19 cellular contexts compared by ENCODE assay signal in genomic region chr2:23301151-23301550, GRCh38.
DNase-seq lines count a peak whose midpoint lies in the region; ATAC-seq and TF ChIP-seq lines count a peak whose summit lies in the region.
"Had no signal": no experiment of that assay in that cellular context is flagged by ENCODE, and none has a peak within 500 bp of the region (broad histone marks: within the 10 kb centered on the region; RNA-seq: fewer than 3 reads in every experiment).

No MANE protein-coding gene starts in this region.

- no peak for TF ChIP-seq CTCF in HFFc6 (IDR thresholded peaks at IDR 0.05)
- no peak for TF ChIP-seq CTCF in choroid plexus epithelial cell (conservative IDR thresholded peaks at IDR 0.05; ENCODE audit: low read depth, low read length)
- TF ChIP-seq CTCF in left ventricle myocardium inferior (IDR thresholded peaks at IDR 0.05; ENCODE audit: borderline replicate concordance), result no peak

- H4K91ac ChIP-seq in mesenchymal stem cell (ENCODE audit: low read length), result no peak overlapping the region

- no peak overlapping the region for H2BK15ac ChIP-seq in mesenchymal stem cell (ENCODE audit: low read depth, poor library complexity, severe bottlenecking)

- intact Hi-C loops in left ventricle myocardium inferior (cut with micrococcal nuclease), result no loop called here

- no peak overlapping the region for H3K14ac ChIP-seq in mesenchymal stem cell (ENCODE audit: low read length in 2 of 2)

- H3K4me2 ChIP-seq in mesenchymal stem cell (ENCODE audit: low read length, poor library complexity, severe bottlenecking), result no peak overlapping the region

- H3K23ac ChIP-seq in mesenchymal stem cell (ENCODE audit: low read length in 2 of 2), result no peak overlapping the region

- H3K4me1 ChIP-seq in mesenchymal stem cell (ENCODE audit: control insufficient read depth, insufficient read depth, low read depth, low read length), result no peaks in the 10 kb centered on the region
- H3K4me1 ChIP-seq in left ventricle myocardium inferior, result no peaks in the 10 kb centered on the region
- H3K4me1 ChIP-seq: BE2C, Peyer's patch had no signal

- H3K4ac ChIP-seq in mesenchymal stem cell (ENCODE audit: low read depth in 1 of 2, low read length in 2 of 2), result no peak overlapping the region

- H3K4me3 ChIP-seq in choroid plexus epithelial cell (ENCODE audit: low read depth, low read length) (no peak overlapping the region), mesenchymal stem cell (ENCODE audit: insufficient read depth in 1 of 2, low read depth in 1 of 2, low read length in 2 of 2) (no peak overlapping the region), left ventricle myocardium inferior (no peak overlapping the region)
- H3K4me3 ChIP-seq: GM12878, Peyer's patch had no signal

- H3K9me3 ChIP-seq in mesenchymal stem cell (ENCODE audit: control insufficient read depth, low read length), result no peaks in the 10 kb centered on the region
- no peaks in the 10 kb centered on the region for H3K9me3 ChIP-seq in T-helper 17 cell (ENCODE audit: control insufficient read depth, low read length, poor library complexity, severe bottlenecking)
- no peaks in the 10 kb centered on the region for H3K9me3 ChIP-seq in left ventricle myocardium inferior (replicated peaks)
- H3K9me3 ChIP-seq: BE2C, Peyer's patch had no signal

- H3K27me3 ChIP-seq in mesenchymal stem cell (ENCODE audit: control insufficient read depth in 1 of 2, insufficient read depth in 1 of 2, low read length in 2 of 2) (peaks cover 5 to 10% of the 10 kb centered on the region in 2 experiments), left ventricle myocardium inferior (ENCODE audit: low read depth) (peaks cover 42% of the 10 kb centered on the region)
- H3K27me3 ChIP-seq: BE2C, Peyer's patch had no signal

- H2AK5ac ChIP-seq in mesenchymal stem cell (ENCODE audit: low read length, severe bottlenecking), result no peak overlapping the region

- H3K4me3 Mint-ChIP-seq in HFFc6 (no peak overlapping the region), T-helper 17 cell (no peak overlapping the region)
- H3K4me3 Mint-ChIP-seq: H9 had no signal

- no peaks in the 10 kb centered on the region for H3K36me3 Mint-ChIP-seq in HFFc6 (ENCODE audit: low read depth)
- H3K36me3 Mint-ChIP-seq in T-helper 17 cell (ENCODE audit: low read depth), result no peaks in the 10 kb centered on the region

- DNase-seq in HFFc6, result peak; percentile 17
- peak; percentile 53 for DNase-seq in choroid plexus epithelial cell (ENCODE audit: low read depth)
- peak; percentile 23 for DNase-seq in mesenchymal stem cell
- DNase-seq in T-helper 17 cell, result no peak
- DNase-seq in left ventricle myocardium inferior, result no peak
- DNase-seq: BE2C, DMS53, H9, KG1, NCI-H1092 treated with DMSO at 0.1 percent for 48 hours, NCI-H146, NCI-H2029, NCI-H345, NCI-H524, Peyer's patch had no signal

- no peak overlapping the region for H2BK12ac ChIP-seq in mesenchymal stem cell (ENCODE audit: low read length in 2 of 2)

- no peak overlapping the region for H2AFZ ChIP-seq in mesenchymal stem cell (ENCODE audit: low read depth, low read length)

- no peak overlapping the region for H3K27ac Mint-ChIP-seq in HFFc6
- H3K27ac Mint-ChIP-seq in T-helper 17 cell, result no peak overlapping the region
- H3K27ac Mint-ChIP-seq: H9 had no signal

- no peak overlapping the region for H3K9ac ChIP-seq in mesenchymal stem cell (ENCODE audit: low read length)

- peaks cover 7% of the 10 kb centered on the region; the same call in 1 of the 2 replicates for H3K4me1 Mint-ChIP-seq in HFFc6 (ENCODE audit: low read depth)
- peaks cover 4% of the 10 kb centered on the region for H3K4me1 Mint-ChIP-seq in T-helper 17 cell

- ATAC-seq in T-helper 17 cell, result no peak
- ATAC-seq in GM19023 (IDR thresholded peaks at IDR 0.05; ENCODE audit: unreplicated experiment), result no peak
- ATAC-seq in HG03469 (IDR thresholded peaks at IDR 0.05; ENCODE audit: unreplicated experiment), result no peak
- ATAC-seq: GM12878, SK-N-SH treated with all-trans-retinoic acid at 6 μM for 48 hours had no signal

- no peak overlapping the region for H3K18ac ChIP-seq in mesenchymal stem cell (ENCODE audit: low read depth in 1 of 2, low read length in 2 of 2)

- H3K27me3 Mint-ChIP-seq in HFFc6 (ENCODE audit: insufficient read depth) (peaks cover 8% of the 10 kb centered on the region), T-helper 17 cell (peaks cover 34% of the 10 kb centered on the region)

- H4K8ac ChIP-seq in mesenchymal stem cell (ENCODE audit: low read length), result no peak overlapping the region

- H3K36me3 ChIP-seq in mesenchymal stem cell (ENCODE audit: control insufficient read depth in 1 of 2, insufficient read depth in 2 of 2, low read depth in 1 of 2, low read length in 2 of 2) (no peaks in the 10 kb centered on the region), left ventricle myocardium inferior (no peaks in the 10 kb centered on the region)
- H3K36me3 ChIP-seq: BE2C, Peyer's patch had no signal

- no peak overlapping the region for H3K27ac ChIP-seq in mesenchymal stem cell (ENCODE audit: low read length, poor library complexity, severe bottlenecking)
- no peak overlapping the region for H3K27ac ChIP-seq in left ventricle myocardium inferior (replicated peaks)
- H3K27ac ChIP-seq: Peyer's patch had no signal

- no peak overlapping the region for H2BK5ac ChIP-seq in mesenchymal stem cell (ENCODE audit: low read depth, low read length, poor library complexity, severe bottlenecking)

- H3K9me3 Mint-ChIP-seq in HFFc6, result no peaks in the 10 kb centered on the region
- H3K9me3 Mint-ChIP-seq: H9 had no signal

- H3K79me1 ChIP-seq in mesenchymal stem cell (replicated peaks; ENCODE audit: low read length, poor library complexity, severe bottlenecking), result no peaks in the 10 kb centered on the region

- no peak overlapping the region for H2BK120ac ChIP-seq in mesenchymal stem cell (ENCODE audit: low read depth, low read length)

Comparison
In these comparisons a context has a peak if more than half of its experiments do, and no peak if none do; other contexts are left out.
1. DNase-seq: peak in HFFc6 (single experiment), choroid plexus epithelial cell (single experiment) and mesenchymal stem cell (single experiment); none in T-helper 17 cell (0 of 3) and left ventricle myocardium inferior (single experiment).